14 cellular contexts compared by ENCODE assay signal in genomic region chr11:117510646-117511045, GRCh38.
"Had no signal": no experiment of that assay in that cellular context is flagged by ENCODE, and none has a peak within 500 bp of the region (broad histone marks: within the 10 kb centered on the region; RNA-seq: fewer than 3 reads in every experiment).

No MANE protein-coding gene starts in this region.

- H3K27ac ChIP-seq: esophagus squamous epithelium, right atrium auricular region, thyroid gland had no signal

- H3K9me3 ChIP-seq: esophagus squamous epithelium, right atrium auricular region, thyroid gland had no signal

- H3K9me3 Mint-ChIP-seq: activated naive CD8-positive, alpha-beta T cell treated with anti-CD3 and anti-CD28 coated beads, Interleukin-2, amount 10 ng/mL, durations not matched to agents 7 days and 5 days; effector memory CD8-positive, alpha-beta T cell; naive thymus-derived CD8-positive, alpha-beta T cell; T-helper 2 cell treated with Interferon-gamma antibody and Interleukin-4, amounts not matched to agents 5 μg/mL and 100 μg/mL, for 36 hours had no signal

- H3K27me3 ChIP-seq: right atrium auricular region, thyroid gland had no signal

- H3K4me3 Mint-ChIP-seq: activated naive CD8-positive, alpha-beta T cell treated with anti-CD3 and anti-CD28 coated beads, Interleukin-2, amount 10 ng/mL, durations not matched to agents 7 days and 5 days; effector memory CD8-positive, alpha-beta T cell; naive thymus-derived CD8-positive, alpha-beta T cell; T-helper 2 cell treated with Interferon-gamma antibody and Interleukin-4, amounts not matched to agents 5 μg/mL and 100 μg/mL, for 36 hours had no signal

- H3K36me3 Mint-ChIP-seq: activated naive CD8-positive, alpha-beta T cell treated with anti-CD3 and anti-CD28 coated beads, Interleukin-2, amount 10 ng/mL, durations not matched to agents 7 days and 5 days; naive thymus-derived CD8-positive, alpha-beta T cell had no signal

- H3K27ac Mint-ChIP-seq: activated naive CD8-positive, alpha-beta T cell treated with anti-CD3 and anti-CD28 coated beads, Interleukin-2, amount 10 ng/mL, durations not matched to agents 7 days and 5 days; effector memory CD8-positive, alpha-beta T cell; naive thymus-derived CD8-positive, alpha-beta T cell; T-helper 2 cell treated with Interferon-gamma antibody and Interleukin-4, amounts not matched to agents 5 μg/mL and 100 μg/mL, for 36 hours had no signal

- ATAC-seq: effector memory CD8-positive, alpha-beta T cell; naive thymus-derived CD8-positive, alpha-beta T cell had no signal

- H3K4me1 ChIP-seq: right atrium auricular region had no signal

- H3K4me3 ChIP-seq: esophagus squamous epithelium, right atrium auricular region, thyroid gland had no signal

- DNase-seq: activated CD4-positive, alpha-beta T cell treated with anti-CD3 and anti-CD28 coated beads, Interleukin-2, amount 50 U/mL, for 4 hours; activated CD4-positive, CD25-positive, alpha-beta regulatory T cell treated with anti-CD3 and anti-CD28 coated beads, Interleukin-2, amount 50 U/mL, for 72 hours; activated naive CD8-positive, alpha-beta T cell treated with anti-CD3 and anti-CD28 coated beads, Interleukin-2, amount 10 ng/mL, durations not matched to agents 7 days and 5 days; amygdala; effector memory CD8-positive, alpha-beta T cell; esophagus squamous epithelium; mesenchymal stem cell; naive thymus-derived CD8-positive, alpha-beta T cell; occipital lobe; stimulated activated CD4-positive, alpha-beta T cell treated with anti-CD3 and anti-CD28 coated beads, Interleukin-2, amount 100 ng/mL, for 24 hours; stimulated activated naive CD4-positive, alpha-beta T cell treated with Interleukin-2 at 50 U/mL for 16 hours had no signal

- H3K4me1 Mint-ChIP-seq: activated naive CD8-positive, alpha-beta T cell treated with anti-CD3 and anti-CD28 coated beads, Interleukin-2, amount 10 ng/mL, durations not matched to agents 7 days and 5 days; naive thymus-derived CD8-positive, alpha-beta T cell had no signal

- H3K27me3 Mint-ChIP-seq: activated naive CD8-positive, alpha-beta T cell treated with anti-CD3 and anti-CD28 coated beads, Interleukin-2, amount 10 ng/mL, durations not matched to agents 7 days and 5 days had no signal

- H3K36me3 ChIP-seq: esophagus squamous epithelium, right atrium auricular region, thyroid gland had no signal
